In genomic region chr18:48942086-48942485, GRCh38 we compare ENCODE assay signal across 10 cellular contexts. TPM values are rescaled to one million over a fixed set of nuclear protein-coding genes. Genes with fewer than 3 reads are reported as not detected.
DNase-seq lines count a peak whose midpoint lies in the region; ATAC-seq and TF ChIP-seq lines count a peak whose summit lies in the region.
"Had no signal": no experiment of that assay in that cellular context is flagged by ENCODE, and none has a peak within 500 bp of the region (broad histone marks: within the 10 kb centered on the region; RNA-seq: fewer than 3 reads in every experiment).

No MANE protein-coding gene starts in this region.

- peak overlapping the region; percentile 49 for H3K4me3 ChIP-seq in CD8-positive, alpha-beta T cell (ENCODE audit: low read depth, low read length)
- H3K4me3 ChIP-seq in RWPE2 (ENCODE audit: severe bottlenecking) (no peak overlapping the region), fibroblast of villous mesenchyme (ENCODE audit: low read depth, low read length) (peak overlapping the region; percentile 12), retinal pigment epithelial cell (ENCODE audit: low read length) (peak overlapping the region; percentile 9)

- no peak for ATAC-seq in CD8-positive, alpha-beta T cell
- ATAC-seq in RWPE2 (ENCODE audit: low read depth) = no peak
- ATAC-seq in HG03175 (IDR thresholded peaks at IDR 0.05; ENCODE audit: unreplicated experiment) = no peak
- ATAC-seq in HG02763 (IDR thresholded peaks at IDR 0.05; ENCODE audit: unreplicated experiment) = no peak
- no peak for ATAC-seq in GM18511 (IDR thresholded peaks at IDR 0.05; ENCODE audit: unreplicated experiment)

- peaks cover 43% of the 10 kb centered on the region for H3K36me3 Mint-ChIP-seq in CD8-positive, alpha-beta T cell

- H3K9me3 ChIP-seq in CD8-positive, alpha-beta T cell (ENCODE audit: low read length) = no peaks in the 10 kb centered on the region
- H3K9me3 ChIP-seq in RWPE2 (ENCODE audit: severe bottlenecking) = no peaks in the 10 kb centered on the region

- POLR2A ChIA-PET in CD8-positive, alpha-beta T cell (lab: Charles Lee) = interaction anchor here (1.0 to 2.6 kb wide), 3 partner anchors 10 to 107 kb away, joined by 3 to 12 read pairs (median 3); no protein-coding TSS in a partner anchor

- no peak for DNase-seq in CD8-positive, alpha-beta T cell
- DNase-seq in RWPE2 (ENCODE audit: low spot score) = no peak
- no peak for DNase-seq in fibroblast of villous mesenchyme (ENCODE audit: low read depth)
- DNase-seq in retinal pigment epithelial cell (ENCODE audit: low read depth) = no peak
- DNase-seq in OCI-M1 (lab: John Stamatoyannopoulos, UW) = no peak
- DNase-seq: activated CD4-positive, CD25-positive, alpha-beta regulatory T cell; NCI-H510A had no signal

- no peaks in the 10 kb centered on the region for H3K36me3 ChIP-seq in CD8-positive, alpha-beta T cell (ENCODE audit: insufficient read depth, low read length)
- H3K36me3 ChIP-seq in RWPE2 (ENCODE audit: low read depth) = peaks cover 45% of the 10 kb centered on the region

- H3K4me3 Mint-ChIP-seq in CD8-positive, alpha-beta T cell = peak overlapping the region; percentile 9

- H3K27ac ChIP-seq in CD8-positive, alpha-beta T cell (ENCODE audit: low read depth, low read length) = no peak overlapping the region
- peak overlapping the region; percentile 98 for H3K27ac ChIP-seq in RWPE2 (ENCODE audit: poor library complexity, severe bottlenecking)

- no peaks in the 10 kb centered on the region for H3K9me3 Mint-ChIP-seq in CD8-positive, alpha-beta T cell

- H3K27ac Mint-ChIP-seq in CD8-positive, alpha-beta T cell = peak overlapping the region; percentile 96

- no peaks in the 10 kb centered on the region for H3K27me3 ChIP-seq in CD8-positive, alpha-beta T cell (ENCODE audit: insufficient read depth, low read length)
- no peaks in the 10 kb centered on the region for H3K27me3 ChIP-seq in RWPE2 (ENCODE audit: insufficient read depth, poor library complexity, severe bottlenecking)

- no peak for TF ChIP-seq CTCF in CD8-positive, alpha-beta T cell (IDR thresholded peaks at IDR 0.05)
- no peak for TF ChIP-seq CTCF in RWPE2 (IDR thresholded peaks at IDR 0.05; ENCODE audit: poor library complexity, severe bottlenecking)
- no peak for TF ChIP-seq CTCF in fibroblast of villous mesenchyme (IDR thresholded peaks at IDR 0.05; ENCODE audit: insufficient read depth, low read depth, low read length)
- no peak for TF ChIP-seq CTCF in retinal pigment epithelial cell (conservative IDR thresholded peaks at IDR 0.05; ENCODE audit: low read depth, low read length)

- CTCF ChIA-PET in CD8-positive, alpha-beta T cell (lab: Charles Lee) = interaction anchor here (0.6 to 2.9 kb wide), 6 partner anchors 10 to 164 kb away, joined by 3 to 16 read pairs (median 6); partner anchors contain the start of gene SMAD7

- intact Hi-C loops in CD8-positive, alpha-beta T cell (cut with DNase I, micrococcal nuclease) = loop anchor here (5.0 to 10.0 kb wide), 4 partner anchors 35 to 1433 kb away; partner anchors contain the start of genes CXXC1 (in 1 of the 2), MBD1 (in 1 of the 2), RPL17 (in 1 of the 2) and SKA1 (in 1 of the 2)

- H3K4me1 Mint-ChIP-seq in CD8-positive, alpha-beta T cell (ENCODE audit: low read depth) = peaks cover 98% of the 10 kb centered on the region

- peaks cover 90% of the 10 kb centered on the region for H3K4me1 ChIP-seq in CD8-positive, alpha-beta T cell (ENCODE audit: insufficient read depth, low read length)
- peaks cover 92% of the 10 kb centered on the region for H3K4me1 ChIP-seq in RWPE2 (ENCODE audit: insufficient read depth, poor library complexity, severe bottlenecking)

- no peaks in the 10 kb centered on the region for H3K27me3 Mint-ChIP-seq in CD8-positive, alpha-beta T cell (ENCODE audit: low read depth)

RNA-seq across cellular contexts. Expression of gene SMAD7, which starts 8.7 kb away (rescaled TPM):
- total RNA-seq in CD8-positive, alpha-beta T cell = 100 to 1,000 TPM; 227 to 236 TPM
- 28.9 and 32.9 TPM in 2 replicates for total RNA-seq in fibroblast of villous mesenchyme
